Comparison of ENCODE assay signal across 11 cellular contexts in the genomic region with DNA sequence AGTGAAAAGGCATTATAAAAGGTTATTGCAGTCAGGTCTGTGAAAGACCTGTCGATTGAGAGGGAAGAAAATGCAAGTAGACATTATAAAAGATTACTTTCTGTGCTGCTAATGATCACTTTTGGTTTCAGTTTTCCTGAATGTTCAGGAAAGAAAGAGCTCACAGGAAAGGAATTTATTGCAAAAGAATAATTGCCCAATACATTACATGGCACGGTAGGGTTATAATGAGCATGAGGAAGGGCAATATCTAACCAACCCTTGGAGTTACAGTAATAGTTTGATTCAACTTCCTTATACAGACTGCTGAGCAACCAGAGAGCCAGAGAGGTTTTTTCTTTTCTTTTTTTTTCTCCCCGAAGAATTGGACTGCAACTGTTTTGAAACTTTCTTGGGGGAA.
DNase-seq lines count a peak whose midpoint lies in the region; ATAC-seq, FAIRE-seq and TF ChIP-seq lines count a peak whose summit lies in the region.
"Had no signal": no experiment of that assay in that cellular context is flagged by ENCODE, and none has a peak within 500 bp of the region (broad histone marks: within the 10 kb centered on the region; RNA-seq: fewer than 3 reads in every experiment).

No MANE protein-coding gene starts in this region.

- intact Hi-C loops in activated CD4-positive, alpha-beta memory T cell treated with anti-CD3 and anti-CD28 coated beads for 36 hours (cut with micrococcal nuclease) = no loop called here
- intact Hi-C loops in stomach (cut with DNase I; ENCODE audit: low total_unique reads) = no loop called here

- TF ChIP-seq EP300 in stomach (IDR thresholded peaks at IDR 0.05) = no peak

- peak overlapping the region; percentile 64 for H3K4me3 ChIP-seq in ACC112 (ENCODE audit: low read depth, low read length)
- no peak overlapping the region for H3K4me3 ChIP-seq in astrocyte (ENCODE audit: insufficient read depth, low read depth, low read length)
- H3K4me3 ChIP-seq in stomach = no peak overlapping the region

- H2AFZ ChIP-seq in ACC112 (ENCODE audit: low read length, unreplicated experiment) (peak overlapping the region; percentile 92), astrocyte (ENCODE audit: low read depth, low read length) (peak overlapping the region; percentile 33)

- CTCF ChIA-PET in activated CD4-positive, alpha-beta memory T cell treated with anti-CD3 and anti-CD28 coated beads for 36 hours (lab: Charles Lee) = no interaction called here

- FAIRE-seq in astrocyte (lab: Jason Lieb, UNC) = no peak

- in situ Hi-C loops in KBM-7 (cut with MboI; ENCODE audit: low pct_unique_long_range_greater_than_20kb, low sequenced_read_pairs) = no loop called here

- H3K36me3 ChIP-seq in ACC112 (ENCODE audit: insufficient read depth, low read length) (no peaks in the 10 kb centered on the region), astrocyte (ENCODE audit: insufficient read depth, low read length) (no peaks in the 10 kb centered on the region), stomach (no peaks in the 10 kb centered on the region)

- H3K79me2 ChIP-seq in ACC112 (ENCODE audit: control insufficient read depth, insufficient read depth, low read length, unreplicated experiment) (no peaks in the 10 kb centered on the region), astrocyte (ENCODE audit: insufficient read depth, low read length) (no peaks in the 10 kb centered on the region)

- H3K9me3 Mint-ChIP-seq in astrocyte (ENCODE audit: unreplicated experiment) = no peaks in the 10 kb centered on the region
- H3K9me3 Mint-ChIP-seq in activated CD4-positive, alpha-beta memory T cell treated with anti-CD3 and anti-CD28 coated beads for 36 hours = no peaks in the 10 kb centered on the region
- H3K9me3 Mint-ChIP-seq: T-helper 1 cell treated with Interleukin-12 subunit alpha and Interleukin-12 subunit beta and Interleukin-4 antibody, amounts not matched to agents 30 μg/mL and 1 μg/mL, for 36 hours had no signal

- no peak overlapping the region for H3K27ac Mint-ChIP-seq in astrocyte (ENCODE audit: unreplicated experiment)
- no peak overlapping the region for H3K27ac Mint-ChIP-seq in activated CD4-positive, alpha-beta memory T cell treated with anti-CD3 and anti-CD28 coated beads for 36 hours
- H3K27ac Mint-ChIP-seq: T-helper 1 cell treated with Interleukin-12 subunit alpha and Interleukin-12 subunit beta and Interleukin-4 antibody, amounts not matched to agents 30 μg/mL and 1 μg/mL, for 36 hours had no signal

- H3K4me1 ChIP-seq in ACC112 (ENCODE audit: control insufficient read depth, insufficient read depth, low read length, unreplicated experiment) (peaks cover 20% of the 10 kb centered on the region), astrocyte (ENCODE audit: insufficient read depth, low read length) (peaks cover 2% of the 10 kb centered on the region), stomach (peaks cover 0 to 21% (median 0%) of the 10 kb centered on the region in 4 donors)

- no peaks in the 10 kb centered on the region for H3K9me3 ChIP-seq in astrocyte (ENCODE audit: insufficient read depth, low read depth, low read length)
- H3K9me3 ChIP-seq in stomach = no peaks in the 10 kb centered on the region

- H3K27me3 ChIP-seq in ACC112 (ENCODE audit: insufficient read depth, low read length) (no peaks in the 10 kb centered on the region), astrocyte (ENCODE audit: insufficient read depth, low read length) (no peaks in the 10 kb centered on the region), stomach (no peaks in the 10 kb centered on the region)

- no peaks in the 10 kb centered on the region for H4K20me1 ChIP-seq in astrocyte (ENCODE audit: insufficient read depth, low read length)

- peak overlapping the region; percentile 56 for H3K4me2 ChIP-seq in astrocyte (ENCODE audit: low read length)

- H3K4me3 Mint-ChIP-seq in astrocyte (ENCODE audit: unreplicated experiment) = no peak overlapping the region
- H3K4me3 Mint-ChIP-seq in activated CD4-positive, alpha-beta memory T cell treated with anti-CD3 and anti-CD28 coated beads for 36 hours = no peak overlapping the region
- H3K4me3 Mint-ChIP-seq: T-helper 1 cell treated with Interleukin-12 subunit alpha and Interleukin-12 subunit beta and Interleukin-4 antibody, amounts not matched to agents 30 μg/mL and 1 μg/mL, for 36 hours had no signal

- no peaks in the 10 kb centered on the region for H3K36me3 Mint-ChIP-seq in astrocyte (ENCODE audit: low read depth, unreplicated experiment)
- no peaks in the 10 kb centered on the region for H3K36me3 Mint-ChIP-seq in activated CD4-positive, alpha-beta memory T cell treated with anti-CD3 and anti-CD28 coated beads for 36 hours

- TF ChIP-seq CTCF in astrocyte (IDR thresholded peaks at IDR 0.05; ENCODE audit: insufficient read depth, low read depth, low read length) (no peak), stomach (IDR thresholded peaks at IDR 0.05) (no peak)

- no peak for TF ChIP-seq POLR2A in stomach (IDR thresholded peaks at IDR 0.05)

- 25 to 50% (median 33%) methylated on average over 3 of the region's 3 CpGs for WGBS in stomach, 5 donors

- no peaks in the 10 kb centered on the region for H3K27me3 Mint-ChIP-seq in astrocyte (ENCODE audit: low read depth, unreplicated experiment)
- no peaks in the 10 kb centered on the region for H3K27me3 Mint-ChIP-seq in activated CD4-positive, alpha-beta memory T cell treated with anti-CD3 and anti-CD28 coated beads for 36 hours

- H3K27ac ChIP-seq in ACC112 (ENCODE audit: low read depth, low read length) (peak overlapping the region; percentile 35), astrocyte (ENCODE audit: low read depth, low read length) (no peak overlapping the region), stomach (peak overlapping the region in 1 of 5 donors; percentile 56)

- H3K4me1 Mint-ChIP-seq in astrocyte (ENCODE audit: low read depth, unreplicated experiment) = peaks cover 5% of the 10 kb centered on the region
- H3K4me1 Mint-ChIP-seq in activated CD4-positive, alpha-beta memory T cell treated with anti-CD3 and anti-CD28 coated beads for 36 hours (ENCODE audit: low read depth) = no peaks in the 10 kb centered on the region

- peak; percentile 51 for DNase-seq in KBM-7
- peak; percentile 57 for DNase-seq in astrocyte (ENCODE audit: low read depth)
- no peak for DNase-seq in left lobe of liver (ENCODE audit: low spot score)
- no peak for DNase-seq in activated CD4-positive, alpha-beta memory T cell treated with anti-CD3 and anti-CD28 coated beads for 36 hours
- DNase-seq in activated CD4-positive, alpha-beta T cell treated with anti-CD3 and anti-CD28 coated beads, Interleukin-2, amount 50 U/mL, for 1 hour = no peak
- no peak for DNase-seq in stomach
- DNase-seq in stimulated activated CD8-positive, alpha-beta memory T cell treated with anti-CD3 and anti-CD28 coated beads, Interleukin-4, amount 100 ng/mL, for 48 hours = no peak
- DNase-seq: amygdala, COR-L47 had no signal

- no peak overlapping the region for H3K9ac ChIP-seq in astrocyte (ENCODE audit: low read length)

- ATAC-seq in left lobe of liver = peak; percentile 89

- POLR2A ChIA-PET in activated CD4-positive, alpha-beta memory T cell treated with anti-CD3 and anti-CD28 coated beads for 36 hours (lab: Charles Lee) = no interaction called here

Comparison
In these comparisons a context has a peak if more than half of its experiments do, and no peak if none do; other contexts are left out.
1. DNase-seq: peak in KBM-7 (single experiment) and astrocyte (single experiment); none in left lobe of liver (single experiment), activated CD4-positive, alpha-beta memory T cell treated with anti-CD3 and anti-CD28 coated beads for 36 hours (single experiment), activated CD4-positive, alpha-beta T cell treated with anti-CD3 and anti-CD28 coated beads, Interleukin-2, amount 50 U/mL, for 1 hour (single experiment), stomach (single experiment) and stimulated activated CD8-positive, alpha-beta memory T cell treated with anti-CD3 and anti-CD28 coated beads, Interleukin-4, amount 100 ng/mL, for 48 hours (single experiment).